ENCODE assay signal across 1 cellular context in the genomic region with DNA sequence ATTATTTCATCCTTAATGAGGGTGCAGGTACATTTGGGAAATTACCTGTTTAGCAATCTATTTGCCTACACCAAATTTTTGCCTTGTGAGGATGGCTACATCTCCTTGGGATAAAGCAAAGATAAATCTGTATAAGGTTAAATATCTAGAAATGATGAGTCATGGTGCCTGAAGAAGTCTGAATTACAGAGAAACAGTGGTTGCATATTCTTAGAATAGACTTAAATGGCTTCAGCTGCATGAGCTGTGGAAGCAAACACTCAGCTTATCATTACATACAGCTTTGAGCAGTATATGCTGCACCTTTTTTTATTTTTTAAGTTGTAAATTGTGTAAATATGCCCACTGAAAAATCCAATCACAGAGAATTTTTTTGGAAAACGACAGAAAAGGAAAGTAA.
TF ChIP-seq lines count a peak whose summit lies in the region.

No MANE protein-coding gene starts in this region.

TF ChIP-seq in GM23338, 12 proteins besides CTCF, POLR2A, EP300 and RAD21 (continued from another document):
- TF ChIP-seq, protein P1, sequence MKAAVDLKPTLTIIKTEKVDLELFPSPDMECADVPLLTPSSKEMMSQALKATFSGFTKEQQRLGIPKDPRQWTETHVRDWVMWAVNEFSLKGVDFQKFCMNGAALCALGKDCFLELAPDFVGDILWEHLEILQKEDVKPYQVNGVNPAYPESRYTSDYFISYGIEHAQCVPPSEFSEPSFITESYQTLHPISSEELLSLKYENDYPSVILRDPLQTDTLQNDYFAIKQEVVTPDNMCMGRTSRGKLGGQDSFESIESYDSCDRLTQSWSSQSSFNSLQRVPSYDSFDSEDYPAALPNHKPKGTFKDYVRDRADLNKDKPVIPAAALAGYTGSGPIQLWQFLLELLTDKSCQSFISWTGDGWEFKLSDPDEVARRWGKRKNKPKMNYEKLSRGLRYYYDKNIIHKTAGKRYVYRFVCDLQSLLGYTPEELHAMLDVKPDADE (IDR thresholded peaks at IDR 0.05), result no peak
- TF ChIP-seq, protein P2, sequence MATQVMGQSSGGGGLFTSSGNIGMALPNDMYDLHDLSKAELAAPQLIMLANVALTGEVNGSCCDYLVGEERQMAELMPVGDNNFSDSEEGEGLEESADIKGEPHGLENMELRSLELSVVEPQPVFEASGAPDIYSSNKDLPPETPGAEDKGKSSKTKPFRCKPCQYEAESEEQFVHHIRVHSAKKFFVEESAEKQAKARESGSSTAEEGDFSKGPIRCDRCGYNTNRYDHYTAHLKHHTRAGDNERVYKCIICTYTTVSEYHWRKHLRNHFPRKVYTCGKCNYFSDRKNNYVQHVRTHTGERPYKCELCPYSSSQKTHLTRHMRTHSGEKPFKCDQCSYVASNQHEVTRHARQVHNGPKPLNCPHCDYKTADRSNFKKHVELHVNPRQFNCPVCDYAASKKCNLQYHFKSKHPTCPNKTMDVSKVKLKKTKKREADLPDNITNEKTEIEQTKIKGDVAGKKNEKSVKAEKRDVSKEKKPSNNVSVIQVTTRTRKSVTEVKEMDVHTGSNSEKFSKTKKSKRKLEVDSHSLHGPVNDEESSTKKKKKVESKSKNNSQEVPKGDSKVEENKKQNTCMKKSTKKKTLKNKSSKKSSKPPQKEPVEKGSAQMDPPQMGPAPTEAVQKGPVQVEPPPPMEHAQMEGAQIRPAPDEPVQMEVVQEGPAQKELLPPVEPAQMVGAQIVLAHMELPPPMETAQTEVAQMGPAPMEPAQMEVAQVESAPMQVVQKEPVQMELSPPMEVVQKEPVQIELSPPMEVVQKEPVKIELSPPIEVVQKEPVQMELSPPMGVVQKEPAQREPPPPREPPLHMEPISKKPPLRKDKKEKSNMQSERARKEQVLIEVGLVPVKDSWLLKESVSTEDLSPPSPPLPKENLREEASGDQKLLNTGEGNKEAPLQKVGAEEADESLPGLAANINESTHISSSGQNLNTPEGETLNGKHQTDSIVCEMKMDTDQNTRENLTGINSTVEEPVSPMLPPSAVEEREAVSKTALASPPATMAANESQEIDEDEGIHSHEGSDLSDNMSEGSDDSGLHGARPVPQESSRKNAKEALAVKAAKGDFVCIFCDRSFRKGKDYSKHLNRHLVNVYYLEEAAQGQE (IDR thresholded peaks at IDR 0.05; ENCODE audit: unreplicated experiment), result no peak
- no peak for TF ChIP-seq CREB1 (CRISPR knock-in tag; IDR thresholded peaks at IDR 0.05; ENCODE audit: low read depth)
